In genomic region chr22:36330655-36331305, GRCh38 we compare ENCODE assay signal across 2 cellular contexts.
A peak's percentile ranks its signal among the peaks of the same experiment; 100 is the strongest.
TF ChIP-seq lines count a peak whose summit lies in the region.

No MANE protein-coding gene starts in this region.

TF ChIP-seq in K562, 482 proteins besides CTCF, POLR2A, EP300 and RAD21 (continued from another document and continues in another):
- TF ChIP-seq THRA (IDR thresholded peaks at IDR 0.05) (no peak), ARID3B (CRISPR knock-in tag; IDR thresholded peaks at IDR 0.05; ENCODE audit: borderline replicate concordance) (no peak), KLF13 (tag; IDR thresholded peaks at IDR 0.05; ENCODE audit: borderline replicate concordance, low read depth) (0 out of 2 replicates have a peak, but pooled peaks have one; percentile 23), ERF (CRISPR knock-in tag; IDR thresholded peaks at IDR 0.05) (no peak), GABPB1 (CRISPR knock-in tag; IDR thresholded peaks at IDR 0.05) (no peak), HDAC1 (IDR thresholded peaks at IDR 0.05) (no peak), HNRNPK (IDR thresholded peaks at IDR 0.05; ENCODE audit: low read depth, low read length, poor library complexity, severe bottlenecking) (no peak), SRSF3 (IDR thresholded peaks at IDR 0.05; ENCODE audit: insufficient read depth, low read length) (no peak), ZNF740 (CRISPR knock-in tag; IDR thresholded peaks at IDR 0.05) (no peak), ZNF740 (tag; IDR thresholded peaks at IDR 0.05) (peak in 1 of 2 experiments; percentile 65; a peak in 1 of 4 replicates), NR2C2 (CRISPR knock-in tag; IDR thresholded peaks at IDR 0.05) (no peak), NR2C2 (tag; IDR thresholded peaks at IDR 0.05) (no peak), PPARD (CRISPR knock-in tag; IDR thresholded peaks at IDR 0.05) (no peak), JUN (IDR thresholded peaks at IDR 0.05; ENCODE audit: borderline replicate concordance, low read depth, low read length) (peak; percentile 50; the same call in 1 of the 2 replicates), JUN (CRISPR knock-in tag; IDR thresholded peaks at IDR 0.05; ENCODE audit: borderline replicate concordance) (no peak), SMARCA5 (IDR thresholded peaks at IDR 0.05) (no peak; the same call in 1 of the 2 replicates), TAF7 (tag; IDR thresholded peaks at IDR 0.05) (peak; percentile 21; the same call in 1 of the 2 replicates), MLLT1 (IDR thresholded peaks at IDR 0.05) (no peak)

TF ChIP-seq in liver, 16 proteins besides CTCF, POLR2A, EP300 and RAD21 (continued from another document):
- TF ChIP-seq ZBTB33 (IDR thresholded peaks at IDR 0.05) (no peak), FOXA2 (IDR thresholded peaks at IDR 0.05) (no peak), TAF1 (conservative IDR thresholded peaks at IDR 0.05) (no peak), JUND (IDR thresholded peaks at IDR 0.05) (no peak), HNF4A (conservative IDR thresholded peaks at IDR 0.05) (no peak), GABPA (IDR thresholded peaks at IDR 0.05 in 1 of 2, conservative IDR thresholded peaks at IDR 0.05 in 1 of 2) (no peak)
